In genomic region chr7:84218681-84219080, GRCh38 we compare ENCODE assay signal across 18 cellular contexts. TPM values are rescaled to one million over a fixed set of nuclear protein-coding genes. Genes with fewer than 3 reads are reported as not detected.
A peak's percentile ranks its signal among the peaks of the same experiment; 100 is the strongest.
DNase-seq lines count a peak whose midpoint lies in the region; ATAC-seq, FAIRE-seq and TF ChIP-seq lines count a peak whose summit lies in the region.
"Had no signal": no experiment of that assay in that cellular context is flagged by ENCODE, and none has a peak within 500 bp of the region (broad histone marks: within the 10 kb centered on the region; RNA-seq: fewer than 3 reads in every experiment).

No MANE protein-coding gene starts in this region.

- H3K9me3 ChIP-seq in A549 = no peaks in the 10 kb centered on the region
- 0 out of 2 replicates have a peak, but pooled peaks cover 10% of the 10 kb centered on the region for H3K9me3 ChIP-seq in PC-3 (ENCODE audit: low read length)
- H3K9me3 ChIP-seq: body of pancreas had no signal

- H3K36me3 ChIP-seq in PC-3 (ENCODE audit: low read depth, low read length) = peaks cover 11% of the 10 kb centered on the region; the same call in 1 of the 2 replicates
- H3K36me3 ChIP-seq: heart right ventricle had no signal

- TF ChIP-seq RAD21 in A549 (conservative IDR thresholded peaks at IDR 0.05 in 1 of 2, IDR thresholded peaks at IDR 0.05 in 1 of 2) = no peak

- peak in 1 of 2 experiments; percentile 52 for DNase-seq in A549 (ENCODE audit: low read depth in 1 of 2, low spot score in 1 of 2)
- peak; percentile 46 for DNase-seq in HS-5 (ENCODE audit: low read depth)
- peak; percentile 87 for DNase-seq in PC-3
- peak; percentile 84 for DNase-seq in epithelial cell of esophagus (ENCODE audit: low read depth)
- no peak for DNase-seq in head of caudate nucleus
- no peak for DNase-seq in activated naive CD4-positive, alpha-beta T cell (lab: John Stamatoyannopoulos, UW)
- no peak for DNase-seq in activated naive CD4-positive, alpha-beta T cell treated with anti-CD3 and anti-CD28 coated beads, Interleukin-2, amount 50 U/mL, for 16 hours
- DNase-seq: activated CD8-positive, alpha-beta memory T cell treated with anti-CD3 and anti-CD28 coated beads for 24 hours; effector memory CD4-positive, alpha-beta T cell; H7; heart right ventricle; left cardiac atrium; NCI-H1694; Right ventricle myocardium superior had no signal

- BruUV-seq in PC-3 (replicated peaks; lab: Mats Ljungman, UMichigan) = TSS peak; percentile 64

- H3K27ac ChIP-seq in A549 = no peak overlapping the region
- H3K27ac ChIP-seq in PC-3 (ENCODE audit: low read length) = peak overlapping the region; percentile 91
- H3K27ac ChIP-seq: body of pancreas, heart right ventricle, parathyroid adenoma had no signal

- peak overlapping the region; percentile 56 for H3K9ac ChIP-seq in PC-3 (ENCODE audit: low read length)
- H3K9ac ChIP-seq: parathyroid adenoma had no signal

- intact Hi-C loops in PC-3 (cut with micrococcal nuclease) = loop anchor here (1.0 kb wide), 2 partner anchors 19 to 194 kb away; no protein-coding TSS in a partner anchor
- intact Hi-C loops in head of caudate nucleus (cut with DNase I) = no loop called here

- CTCF ChIA-PET in A549 (lab: Yijun Ruan, JAX) = no interaction called here
- CTCF ChIA-PET in PC-3 (lab: Charles Lee) = interaction anchor here (0.5 kb wide), 1 partner anchor 282 kb away, joined by 3 read pairs; no protein-coding TSS in a partner anchor

- no peaks in the 10 kb centered on the region for H3K79me2 ChIP-seq in PC-3 (ENCODE audit: low read length)
- H3K79me2 ChIP-seq: parathyroid adenoma had no signal

- H3K4me1 ChIP-seq in A549 (peaks cover 16% of the 10 kb centered on the region), PC-3 (ENCODE audit: insufficient read depth, low read length) (peaks cover 18% of the 10 kb centered on the region)
- H3K4me1 ChIP-seq: body of pancreas, parathyroid adenoma had no signal

- POLR2A ChIA-PET in A549 (lab: Yijun Ruan, JAX) (no interaction called here), PC-3 (lab: Charles Lee; ENCODE audit: unreplicated experiment) (interaction anchor here (0.6 kb wide), 1 partner anchor 29 kb away, joined by 4 read pairs; no protein-coding TSS in a partner anchor)

- H4K20me1 ChIP-seq in PC-3 (ENCODE audit: low read length) = no peaks in the 10 kb centered on the region

- no peak for TF ChIP-seq POLR2A in A549 (IDR thresholded peaks at IDR 0.05; ENCODE audit: low read length)

- ATAC-seq in A549 (no peak), PC-3 (peak; percentile 59), GM18520 (IDR thresholded peaks at IDR 0.05; ENCODE audit: unreplicated experiment) (no peak)
- ATAC-seq: body of pancreas, heart right ventricle, left cardiac atrium had no signal

- no peak for TF ChIP-seq EP300 in A549 (IDR thresholded peaks at IDR 0.05)

- TF ChIP-seq CTCF in A549 (IDR thresholded peaks at IDR 0.05) = no peak
- TF ChIP-seq CTCF in PC-3 (conservative IDR thresholded peaks at IDR 0.05; ENCODE audit: low read depth, low read length) = no peak
- no peak for TF ChIP-seq CTCF in epithelial cell of esophagus (IDR thresholded peaks at IDR 0.05; ENCODE audit: insufficient read depth, low read depth, low read length, missing control alignments)

- no peak overlapping the region for H2AFZ ChIP-seq in PC-3 (ENCODE audit: low read length)
- H2AFZ ChIP-seq: parathyroid adenoma had no signal

- H3K4me2 ChIP-seq in A549 (peak overlapping the region; percentile 6; the same call in 2 of the 3 replicates), PC-3 (ENCODE audit: low read length) (peak overlapping the region; percentile 56)

- H3K4me3 ChIP-seq in A549 (no peak overlapping the region), PC-3 (ENCODE audit: low read length) (no peak overlapping the region), epithelial cell of esophagus (ENCODE audit: low read length) (no peak overlapping the region)
- H3K4me3 ChIP-seq: body of pancreas, heart right ventricle had no signal

- 11% methylated on average over 2 of the region's 2 CpGs for WGBS in A549 (ENCODE audit: missing lambda C conversion rate)

- no peaks in the 10 kb centered on the region for H3K9me2 ChIP-seq in PC-3 (replicated peaks; ENCODE audit: low read length)

- FAIRE-seq in A549 (lab: Jason Lieb, UNC) = no peak
- FAIRE-seq: D721Med had no signal

- no peaks in the 10 kb centered on the region for H3F3A ChIP-seq in PC-3 (ENCODE audit: low read length, unreplicated experiment)

- H3K27me3 ChIP-seq in PC-3 (ENCODE audit: low read length) = no peaks in the 10 kb centered on the region
- H3K27me3 ChIP-seq: body of pancreas, heart right ventricle had no signal

TF ChIP-seq in A549, 52 proteins besides CTCF, POLR2A, EP300 and RAD21:
- no peak for TF ChIP-seq PBX3 (IDR thresholded peaks at IDR 0.05)
- TF ChIP-seq FOSL2 (IDR thresholded peaks at IDR 0.05) = no peak
- peak; percentile 16; the same call in 1 of the 2 replicates for TF ChIP-seq FOSL2 (CRISPR knock-in tag; IDR thresholded peaks at IDR 0.05)
- TF ChIP-seq CEBPB (IDR thresholded peaks at IDR 0.05) = peak in 1 of 2 experiments; percentile 47; a peak in 1 of 4 replicates

RNA-seq across cellular contexts. Expression of gene SEMA3A, which starts 24.1 kb away (rescaled TPM):
- polyA plus RNA-seq in A549 (2011; rRNA removed) (19.1 and 19.9 TPM in 2 replicates), A549 (2017; fragmentation: RNase III; extraction: RNeasy Plus Mini Kit Qiagen cat#74134 plus additional on column Dnase treatment) (3.6 to 4.3 TPM (median 4.2 TPM) in 3 replicates)
- polyA plus RNA-seq in A549 (2012; cell fraction: cytosol; rRNA removed) = 1.3 and 1.5 TPM in 2 replicates
- 1.3 and 1.5 TPM in 2 replicates for polyA plus RNA-seq in A549 (2012; cell fraction: nucleus; rRNA removed)
- polyA minus RNA-seq in A549 (2011; rRNA and poly(A)+ RNA removed) = 13.2 and 14.6 TPM in 2 replicates
- 13.7 and 16.9 TPM in 2 replicates for total RNA-seq in PC-3 (2014; rRNA removed)

Comparison
In these comparisons a context has a peak if more than half of its experiments do, and no peak if none do; other contexts are left out.
1. DNase-seq: peak in HS-5 (single experiment), PC-3 (single experiment) and epithelial cell of esophagus (single experiment); none in head of caudate nucleus (0 of 42), activated naive CD4-positive, alpha-beta T cell (0 of 4) and activated naive CD4-positive, alpha-beta T cell treated with anti-CD3 and anti-CD28 coated beads, Interleukin-2, amount 50 U/mL, for 16 hours (single experiment).